In genomic region chr11:95920460-95921105, GRCh38 we compare ENCODE assay signal across 16 cellular contexts. TPM values are rescaled to one million over a fixed set of nuclear protein-coding genes. Genes with fewer than 3 reads are reported as not detected.
DNase-seq lines count a peak whose midpoint lies in the region; ATAC-seq and TF ChIP-seq lines count a peak whose summit lies in the region.
"Had no signal": no experiment of that assay in that cellular context is flagged by ENCODE, and none has a peak within 500 bp of the region (broad histone marks: within the 10 kb centered on the region; RNA-seq: fewer than 3 reads in every experiment).

No MANE protein-coding gene starts in this region.

- 100% methylated on average over 1 of the region's 3 CpGs for WGBS in mesenchymal stem cell

- no peak overlapping the region for H3K4me2 ChIP-seq in mesenchymal stem cell (ENCODE audit: low read length, poor library complexity, severe bottlenecking)

- H3K9me3 ChIP-seq in adipocyte (ENCODE audit: control insufficient read depth, low read length) (no peaks in the 10 kb centered on the region), mesenchymal stem cell (ENCODE audit: control insufficient read depth, low read length) (no peaks in the 10 kb centered on the region)
- H3K9me3 ChIP-seq: gastrocnemius medialis, mucosa of descending colon, neutrophil, vagina had no signal

- H3K4me3 ChIP-seq in adipocyte (ENCODE audit: low read length) (no peak overlapping the region), mesenchymal stem cell (ENCODE audit: insufficient read depth in 1 of 2, low read depth in 1 of 2, low read length in 2 of 2) (no peak overlapping the region)
- H3K4me3 ChIP-seq: gastrocnemius medialis, mucosa of descending colon, vagina had no signal

- no peaks in the 10 kb centered on the region for H3K36me3 Mint-ChIP-seq in activated CD4-positive, alpha-beta T cell treated with anti-CD3 and anti-CD28 coated beads for 36 hours (ENCODE audit: low read depth)
- H3K36me3 Mint-ChIP-seq in HFFc6 (ENCODE audit: low read depth) = peaks cover 9% of the 10 kb centered on the region
- peaks cover 6% of the 10 kb centered on the region for H3K36me3 Mint-ChIP-seq in endothelial cell (ENCODE audit: low read depth, unreplicated experiment)
- H3K36me3 Mint-ChIP-seq: T-cell had no signal

- no peak overlapping the region for H2BK120ac ChIP-seq in mesenchymal stem cell (ENCODE audit: low read depth, low read length)

- no peak overlapping the region for H2AFZ ChIP-seq in mesenchymal stem cell (ENCODE audit: low read depth, low read length)

- no peaks in the 10 kb centered on the region for H3K27me3 Mint-ChIP-seq in activated CD4-positive, alpha-beta T cell treated with anti-CD3 and anti-CD28 coated beads for 36 hours
- H3K27me3 Mint-ChIP-seq in HFFc6 (ENCODE audit: insufficient read depth) (peaks cover 1% of the 10 kb centered on the region; the same call in 1 of the 2 replicates), endothelial cell (ENCODE audit: unreplicated experiment) (peaks cover 5% of the 10 kb centered on the region)
- H3K27me3 Mint-ChIP-seq: T-cell had no signal

- no peak for DNase-seq in activated CD4-positive, alpha-beta T cell treated with anti-CD3 and anti-CD28 coated beads for 36 hours
- no peak for DNase-seq in activated CD4-positive, alpha-beta T cell treated with anti-CD3 and anti-CD28 coated beads for 4 hours
- DNase-seq in HFFc6 (peak; percentile 27), adipocyte (ENCODE audit: low read depth) (peak; percentile 51), mesenchymal stem cell (peak; percentile 48), endothelial cell (ENCODE audit: low spot score) (no peak)
- DNase-seq: activated CD8-positive, alpha-beta T cell treated with anti-CD3 and anti-CD28 coated beads, Interleukin-2, amount 10 ng/mL, durations not matched to agents 7 days and 5 days; gastrocnemius medialis; mucosa of descending colon; NCI-H1105; right cardiac atrium; T-cell had no signal

- H3K4me1 Mint-ChIP-seq in activated CD4-positive, alpha-beta T cell treated with anti-CD3 and anti-CD28 coated beads for 36 hours = peaks cover 33% of the 10 kb centered on the region
- H3K4me1 Mint-ChIP-seq in HFFc6 (ENCODE audit: low read depth) (peaks cover 47% of the 10 kb centered on the region), endothelial cell (ENCODE audit: unreplicated experiment) (peaks cover 31% of the 10 kb centered on the region)

- CTCF ChIA-PET in activated CD4-positive, alpha-beta T cell treated with anti-CD3 and anti-CD28 coated beads for 36 hours (lab: Charles Lee) = interaction anchor here (0.7 kb wide), 1 partner anchor 221 kb away, joined by 3 read pairs; no protein-coding TSS in a partner anchor

- no peak overlapping the region for H3K23ac ChIP-seq in mesenchymal stem cell (ENCODE audit: low read length in 2 of 2)

- H3K18ac ChIP-seq in mesenchymal stem cell (ENCODE audit: low read depth in 1 of 2, low read length in 2 of 2) = no peak overlapping the region

- no peak overlapping the region for H2BK15ac ChIP-seq in mesenchymal stem cell (ENCODE audit: low read depth, poor library complexity, severe bottlenecking)

- no peak overlapping the region for H3K27ac Mint-ChIP-seq in activated CD4-positive, alpha-beta T cell treated with anti-CD3 and anti-CD28 coated beads for 36 hours
- H3K27ac Mint-ChIP-seq in HFFc6 = no peak overlapping the region
- no peak overlapping the region for H3K27ac Mint-ChIP-seq in endothelial cell (ENCODE audit: unreplicated experiment)
- H3K27ac Mint-ChIP-seq: activated CD8-positive, alpha-beta T cell treated with anti-CD3 and anti-CD28 coated beads, Interleukin-2, amount 10 ng/mL, durations not matched to agents 7 days and 5 days; T-cell had no signal

- H3K14ac ChIP-seq in mesenchymal stem cell (ENCODE audit: low read length in 2 of 2) = no peak overlapping the region

- H2BK12ac ChIP-seq in mesenchymal stem cell (ENCODE audit: low read length in 2 of 2) = no peak overlapping the region

- H3K4me1 ChIP-seq in adipocyte (ENCODE audit: control insufficient read depth, insufficient read depth, low read length) = peaks cover 22% of the 10 kb centered on the region
- no peaks in the 10 kb centered on the region for H3K4me1 ChIP-seq in mesenchymal stem cell (ENCODE audit: control insufficient read depth, insufficient read depth, low read depth, low read length)

- H3K27me3 ChIP-seq in adipocyte (replicated peaks; ENCODE audit: control insufficient read depth, insufficient read depth, low read length) (no peaks in the 10 kb centered on the region), mesenchymal stem cell (ENCODE audit: control insufficient read depth in 1 of 2, insufficient read depth in 1 of 2, low read length in 2 of 2) (no peaks in the 10 kb centered on the region)
- H3K27me3 ChIP-seq: gastrocnemius medialis, vagina had no signal

- no peaks in the 10 kb centered on the region for H3K9me3 Mint-ChIP-seq in activated CD4-positive, alpha-beta T cell treated with anti-CD3 and anti-CD28 coated beads for 36 hours (ENCODE audit: low read depth)
- H3K9me3 Mint-ChIP-seq in HFFc6 (no peaks in the 10 kb centered on the region), endothelial cell (ENCODE audit: unreplicated experiment) (no peaks in the 10 kb centered on the region)
- H3K9me3 Mint-ChIP-seq: T-cell had no signal

- H3K4ac ChIP-seq in mesenchymal stem cell (ENCODE audit: low read depth in 1 of 2, low read length in 2 of 2) = no peak overlapping the region

- H2BK5ac ChIP-seq in mesenchymal stem cell (ENCODE audit: low read depth, low read length, poor library complexity, severe bottlenecking) = no peak overlapping the region

- ATAC-seq in activated CD4-positive, alpha-beta T cell treated with anti-CD3 and anti-CD28 coated beads for 36 hours = peak; percentile 47
- ATAC-seq in HG03159 (IDR thresholded peaks at IDR 0.05; ENCODE audit: unreplicated experiment) (no peak), GM19452 (IDR thresholded peaks at IDR 0.05; ENCODE audit: unreplicated experiment) (no peak)
- ATAC-seq: activated CD8-positive, alpha-beta T cell treated with anti-CD3 and anti-CD28 coated beads, Interleukin-2, amount 10 ng/mL, durations not matched to agents 7 days and 5 days; gastrocnemius medialis; mucosa of descending colon; right cardiac atrium; T-cell had no signal

- H3K36me3 ChIP-seq in adipocyte (ENCODE audit: control insufficient read depth, insufficient read depth, low read length, severe bottlenecking) (no peaks in the 10 kb centered on the region), mesenchymal stem cell (ENCODE audit: control insufficient read depth in 1 of 2, insufficient read depth in 2 of 2, low read depth in 1 of 2, low read length in 2 of 2) (no peaks in the 10 kb centered on the region)
- H3K36me3 ChIP-seq: gastrocnemius medialis, neutrophil, vagina had no signal

- H3K4me3 Mint-ChIP-seq in activated CD4-positive, alpha-beta T cell treated with anti-CD3 and anti-CD28 coated beads for 36 hours = no peak overlapping the region
- H3K4me3 Mint-ChIP-seq in HFFc6 (no peak overlapping the region), endothelial cell (ENCODE audit: unreplicated experiment) (no peak overlapping the region)
- H3K4me3 Mint-ChIP-seq: activated CD8-positive, alpha-beta T cell treated with anti-CD3 and anti-CD28 coated beads, Interleukin-2, amount 10 ng/mL, durations not matched to agents 7 days and 5 days; T-cell had no signal

- no peak overlapping the region for H4K8ac ChIP-seq in mesenchymal stem cell (ENCODE audit: low read length)

- no peak overlapping the region for H2AK5ac ChIP-seq in mesenchymal stem cell (ENCODE audit: low read length, severe bottlenecking)

- intact Hi-C loops in activated CD4-positive, alpha-beta T cell treated with anti-CD3 and anti-CD28 coated beads for 36 hours (cut with DNase I, micrococcal nuclease) = loop anchor here (5.0 to 10.0 kb wide), 7 partner anchors 83 to 472 kb away; partner anchors contain the start of genes CEP57 (in 1 of the 2), JRKL (in 1 of the 2) and MAML2 (in 1 of the 2)

- POLR2A ChIA-PET in activated CD4-positive, alpha-beta T cell treated with anti-CD3 and anti-CD28 coated beads for 36 hours (lab: Charles Lee) = no interaction called here

- no peak overlapping the region for H3K9ac ChIP-seq in adipocyte (ENCODE audit: low read length)
- peak overlapping the region; percentile 100 for H3K9ac ChIP-seq in mesenchymal stem cell (ENCODE audit: low read length)

- no peak overlapping the region for H4K91ac ChIP-seq in mesenchymal stem cell (ENCODE audit: low read length)

- TF ChIP-seq CTCF in HFFc6 (IDR thresholded peaks at IDR 0.05) = no peak
- TF ChIP-seq CTCF in endothelial cell (IDR thresholded peaks at IDR 0.05; ENCODE audit: unreplicated experiment) = no peak

- H3K79me1 ChIP-seq in mesenchymal stem cell (replicated peaks; ENCODE audit: low read length, poor library complexity, severe bottlenecking) = peaks cover 16% of the 10 kb centered on the region

- H3K27ac ChIP-seq in mesenchymal stem cell (ENCODE audit: low read length, poor library complexity, severe bottlenecking) = no peak overlapping the region
- H3K27ac ChIP-seq: neutrophil, vagina had no signal

RNA-seq across cellular contexts. Expression of gene MTMR2, which starts 3.3 kb away (rescaled TPM):
- total RNA-seq in activated CD4-positive, alpha-beta T cell treated with anti-CD3 and anti-CD28 coated beads for 36 hours = 10 to 100 TPM; 32.8 to 36.5 TPM
- total RNA-seq in HFFc6 (2021; fragmentation: NEBNext Ultra II Directional; extraction: Animal tissue kit (Norgen Biotek cat#: 25700)) = 10 to 100 TPM; 40.0 to 52.1 (median 48.4) TPM
- polyA plus RNA-seq in mesenchymal stem cell (2013, experiment 1 of 2) = 28.6 TPM
- polyA plus RNA-seq in mesenchymal stem cell (2013, experiment 2 of 2) = 29.2 TPM
- total RNA-seq in endothelial cell (ENCODE audit: unreplicated experiment) = 65.0 TPM

Comparison
In these comparisons a context has a peak if more than half of its experiments do, and no peak if none do; other contexts are left out.
1. DNase-seq: peak in HFFc6 (single experiment), adipocyte (single experiment) and mesenchymal stem cell (single experiment); none in activated CD4-positive, alpha-beta T cell treated with anti-CD3 and anti-CD28 coated beads for 36 hours (single experiment), activated CD4-positive, alpha-beta T cell treated with anti-CD3 and anti-CD28 coated beads for 4 hours (0 of 2) and endothelial cell (single experiment).